Comparison of ENCODE assay signal across 14 cellular contexts in genomic region chr18:74407888-74408287, GRCh38. TPM values are rescaled to one million over a fixed set of nuclear protein-coding genes. Genes with fewer than 3 reads are reported as not detected.
DNase-seq lines count a peak whose midpoint lies in the region; ATAC-seq and TF ChIP-seq lines count a peak whose summit lies in the region.
"Had no signal": no experiment of that assay in that cellular context is flagged by ENCODE, and none has a peak within 500 bp of the region (broad histone marks: within the 10 kb centered on the region; RNA-seq: fewer than 3 reads in every experiment).

No MANE protein-coding gene starts in this region.

- intact Hi-C loops in activated naive CD4-positive, alpha-beta T cell treated with anti-CD3 and anti-CD28 coated beads for 36 hours (cut with micrococcal nuclease) = loop anchor here (2.0 to 5.0 kb wide), 3 partner anchors 21 to 89 kb away; partner anchors contain the start of gene CNDP2
- intact Hi-C loops in activated CD4-positive, alpha-beta memory T cell treated with anti-CD3 and anti-CD28 coated beads for 36 hours (cut with micrococcal nuclease) = no loop called here
- intact Hi-C loops in mammary epithelial cell (cut with micrococcal nuclease) = no loop called here

- peaks cover 30% of the 10 kb centered on the region for H3K4me1 Mint-ChIP-seq in activated naive CD4-positive, alpha-beta T cell treated with anti-CD3 and anti-CD28 coated beads for 36 hours (ENCODE audit: low read depth)
- H3K4me1 Mint-ChIP-seq in activated CD4-positive, alpha-beta memory T cell treated with anti-CD3 and anti-CD28 coated beads for 36 hours (ENCODE audit: low read depth) = peaks cover 11% of the 10 kb centered on the region
- H3K4me1 Mint-ChIP-seq in stimulated activated naive CD8-positive, alpha-beta T cell treated with anti-CD3 and anti-CD28 coated beads, Interleukin-15, amount 100 ng/mL, for 72 hours = peaks cover 34% of the 10 kb centered on the region

- H3K27me3 ChIP-seq in suprapubic skin (peaks cover 12% of the 10 kb centered on the region), mammary epithelial cell (ENCODE audit: insufficient read depth, low read length) (peaks cover under 1% of the 10 kb centered on the region)
- H3K27me3 ChIP-seq: neutrophil had no signal

- peaks cover 3% of the 10 kb centered on the region for H3K9me3 Mint-ChIP-seq in activated naive CD4-positive, alpha-beta T cell treated with anti-CD3 and anti-CD28 coated beads for 36 hours
- H3K9me3 Mint-ChIP-seq in activated CD4-positive, alpha-beta memory T cell treated with anti-CD3 and anti-CD28 coated beads for 36 hours = no peaks in the 10 kb centered on the region
- peaks cover 8 to 14% of the 10 kb centered on the region in 2 donors for H3K9me3 Mint-ChIP-seq in stimulated activated naive CD8-positive, alpha-beta T cell treated with anti-CD3 and anti-CD28 coated beads, Interleukin-15, amount 100 ng/mL, for 72 hours

- H3K27ac ChIP-seq in suprapubic skin (no peak overlapping the region), mammary epithelial cell (ENCODE audit: insufficient read depth, low read depth, low read length) (no peak overlapping the region)
- H3K27ac ChIP-seq: left ventricle myocardium inferior, neutrophil had no signal

- no peaks in the 10 kb centered on the region for H3K36me3 Mint-ChIP-seq in activated naive CD4-positive, alpha-beta T cell treated with anti-CD3 and anti-CD28 coated beads for 36 hours (ENCODE audit: low read depth)
- no peaks in the 10 kb centered on the region for H3K36me3 Mint-ChIP-seq in activated CD4-positive, alpha-beta memory T cell treated with anti-CD3 and anti-CD28 coated beads for 36 hours

- H3K4me3 ChIP-seq in suprapubic skin (no peak overlapping the region), mammary epithelial cell (replicated peaks in 1 of 3; ENCODE audit: insufficient read depth in 1 of 3, low read depth in 2 of 3, low read length in 3 of 3) (no peak overlapping the region)
- H3K4me3 ChIP-seq: heart right ventricle, left ventricle myocardium inferior had no signal

- TF ChIP-seq EP300 in suprapubic skin (IDR thresholded peaks at IDR 0.05) = no peak

- no peak for DNase-seq in activated naive CD4-positive, alpha-beta T cell treated with anti-CD3 and anti-CD28 coated beads for 36 hours
- no peak for DNase-seq in activated naive CD4-positive, alpha-beta T cell treated with Interleukin-2 at 50 U/mL for 16 hours
- DNase-seq in activated CD4-positive, alpha-beta memory T cell treated with anti-CD3 and anti-CD28 coated beads for 36 hours = no peak
- no peak for DNase-seq in stimulated activated naive CD8-positive, alpha-beta T cell treated with anti-CD3 and anti-CD28 coated beads, Interleukin-15, amount 100 ng/mL, for 72 hours
- DNase-seq in suprapubic skin (ENCODE audit: low spot score in 2 of 2) (no peak), mammary epithelial cell (no peak), NCI-H69 (lab: John Stamatoyannopoulos, UW) (no peak)
- DNase-seq: activated CD8-positive, alpha-beta memory T cell treated with anti-CD3 and anti-CD28 coated beads, Interleukin-2, amount 50 U/mL, for 48 hours; heart right ventricle; IMR-90; left ventricle myocardium inferior had no signal

- BruUV-seq in mammary epithelial cell (replicated peaks; lab: Mats Ljungman, UMichigan) = no TSS peak

- peak overlapping the region; percentile 84 for H3K27ac Mint-ChIP-seq in activated naive CD4-positive, alpha-beta T cell treated with anti-CD3 and anti-CD28 coated beads for 36 hours
- H3K27ac Mint-ChIP-seq in activated CD4-positive, alpha-beta memory T cell treated with anti-CD3 and anti-CD28 coated beads for 36 hours = no peak overlapping the region
- H3K27ac Mint-ChIP-seq in stimulated activated naive CD8-positive, alpha-beta T cell treated with anti-CD3 and anti-CD28 coated beads, Interleukin-15, amount 100 ng/mL, for 72 hours = peak overlapping the region; percentile 97

- POLR2A ChIA-PET in activated CD4-positive, alpha-beta memory T cell treated with anti-CD3 and anti-CD28 coated beads for 36 hours (lab: Charles Lee) = no interaction called here

- H3K9me3 ChIP-seq in suprapubic skin (no peaks in the 10 kb centered on the region), mammary epithelial cell (replicated peaks; ENCODE audit: insufficient read depth, low read length) (no peaks in the 10 kb centered on the region)
- H3K9me3 ChIP-seq: left ventricle myocardium inferior, neutrophil had no signal

- in situ Hi-C loops in mammary epithelial cell (cut with MboI; ENCODE audit: low sequenced_read_pairs in 2 of 2) = no loop called here

- CTCF ChIA-PET in activated naive CD4-positive, alpha-beta T cell treated with anti-CD3 and anti-CD28 coated beads for 36 hours (lab: Charles Lee) = interaction anchor here (1.0 kb wide), 1 partner anchor 9 kb away, joined by 4 read pairs; no protein-coding TSS in a partner anchor
- CTCF ChIA-PET in activated CD4-positive, alpha-beta memory T cell treated with anti-CD3 and anti-CD28 coated beads for 36 hours (lab: Charles Lee) = no interaction called here
- CTCF ChIA-PET in mammary epithelial cell (lab: Charles Lee; ENCODE audit: low non-redundant PET) = no interaction called here

- no peak overlapping the region for H3K4me2 ChIP-seq in mammary epithelial cell (ENCODE audit: insufficient read depth, low read depth, low read length)

- H3K36me3 ChIP-seq in suprapubic skin (no peaks in the 10 kb centered on the region), mammary epithelial cell (ENCODE audit: insufficient read depth, low read length) (no peaks in the 10 kb centered on the region)
- H3K36me3 ChIP-seq: heart right ventricle, left ventricle myocardium inferior, neutrophil had no signal

- WGBS in suprapubic skin = 43% methylated on average over 2 of the region's 2 CpGs
- WGBS in mammary epithelial cell (ENCODE audit: low coverage, missing lambda C conversion rate) = 0% methylated on average over 2 of the region's 2 CpGs

- H4K20me1 ChIP-seq in mammary epithelial cell (ENCODE audit: insufficient read depth, low read length) = no peaks in the 10 kb centered on the region

- peak overlapping the region; percentile 66 for H3K4me3 Mint-ChIP-seq in activated naive CD4-positive, alpha-beta T cell treated with anti-CD3 and anti-CD28 coated beads for 36 hours
- peak overlapping the region; percentile 45 for H3K4me3 Mint-ChIP-seq in activated CD4-positive, alpha-beta memory T cell treated with anti-CD3 and anti-CD28 coated beads for 36 hours
- H3K4me3 Mint-ChIP-seq in stimulated activated naive CD8-positive, alpha-beta T cell treated with anti-CD3 and anti-CD28 coated beads, Interleukin-15, amount 100 ng/mL, for 72 hours = peak overlapping the region; percentile 84 to 89

- no peak overlapping the region for H3K9ac ChIP-seq in mammary epithelial cell (ENCODE audit: insufficient read depth, low read length)

- TF ChIP-seq POLR2A in suprapubic skin (IDR thresholded peaks at IDR 0.05) = no peak

- H3K4me1 ChIP-seq in suprapubic skin (no peaks in the 10 kb centered on the region), mammary epithelial cell (ENCODE audit: insufficient read depth, low read length) (no peaks in the 10 kb centered on the region)

- TF ChIP-seq CTCF in suprapubic skin (IDR thresholded peaks at IDR 0.05) (no peak), mammary epithelial cell (conservative IDR thresholded peaks at IDR 0.05 in 1 of 2, IDR thresholded peaks at IDR 0.05 in 1 of 2; ENCODE audit: extremely low read depth in 1 of 2, insufficient read depth in 1 of 2, low read depth in 1 of 2, low read length in 2 of 2) (no peak)

- H3K27me3 Mint-ChIP-seq in activated naive CD4-positive, alpha-beta T cell treated with anti-CD3 and anti-CD28 coated beads for 36 hours (ENCODE audit: low read depth) = no peaks in the 10 kb centered on the region
- H3K27me3 Mint-ChIP-seq in activated CD4-positive, alpha-beta memory T cell treated with anti-CD3 and anti-CD28 coated beads for 36 hours = peaks cover 5% of the 10 kb centered on the region
- H3K27me3 Mint-ChIP-seq in stimulated activated naive CD8-positive, alpha-beta T cell treated with anti-CD3 and anti-CD28 coated beads, Interleukin-15, amount 100 ng/mL, for 72 hours = no peaks in the 10 kb centered on the region

- dilution Hi-C loops in mammary epithelial cell (cut with HindIII; ENCODE audit: low sequenced_read_pairs) = no loop called here

- no peak overlapping the region for H2AFZ ChIP-seq in mammary epithelial cell (ENCODE audit: low read depth, low read length)

- ATAC-seq in GM21723 (IDR thresholded peaks at IDR 0.05; ENCODE audit: unreplicated experiment) = peak; percentile 79
- no peak for ATAC-seq in stimulated activated naive CD8-positive, alpha-beta T cell treated with anti-CD3 and anti-CD28 coated beads, Interleukin-15, amount 100 ng/mL, for 72 hours
- ATAC-seq: heart right ventricle had no signal

- no peaks in the 10 kb centered on the region for H3K79me2 ChIP-seq in mammary epithelial cell (ENCODE audit: insufficient read depth, low read length)

RNA-seq across cellular contexts. Expression of gene DIPK1C, which starts 49.2 kb away (rescaled TPM):
- not detected for total RNA-seq in activated naive CD4-positive, alpha-beta T cell treated with anti-CD3 and anti-CD28 coated beads for 36 hours
- not detected for total RNA-seq in activated CD4-positive, alpha-beta memory T cell treated with anti-CD3 and anti-CD28 coated beads for 36 hours
- total RNA-seq in suprapubic skin (1 to 10 TPM; 1.8 to 4.1 (median 3.5) TPM), mammary epithelial cell (not detected)
- polyA plus RNA-seq in mammary epithelial cell = not detected
- not detected for polyA minus RNA-seq in mammary epithelial cell
- total RNA-seq: IMR-90, ureter had no signal
- polyA plus RNA-seq: IMR-90 had no signal
